In the genomic region with DNA sequence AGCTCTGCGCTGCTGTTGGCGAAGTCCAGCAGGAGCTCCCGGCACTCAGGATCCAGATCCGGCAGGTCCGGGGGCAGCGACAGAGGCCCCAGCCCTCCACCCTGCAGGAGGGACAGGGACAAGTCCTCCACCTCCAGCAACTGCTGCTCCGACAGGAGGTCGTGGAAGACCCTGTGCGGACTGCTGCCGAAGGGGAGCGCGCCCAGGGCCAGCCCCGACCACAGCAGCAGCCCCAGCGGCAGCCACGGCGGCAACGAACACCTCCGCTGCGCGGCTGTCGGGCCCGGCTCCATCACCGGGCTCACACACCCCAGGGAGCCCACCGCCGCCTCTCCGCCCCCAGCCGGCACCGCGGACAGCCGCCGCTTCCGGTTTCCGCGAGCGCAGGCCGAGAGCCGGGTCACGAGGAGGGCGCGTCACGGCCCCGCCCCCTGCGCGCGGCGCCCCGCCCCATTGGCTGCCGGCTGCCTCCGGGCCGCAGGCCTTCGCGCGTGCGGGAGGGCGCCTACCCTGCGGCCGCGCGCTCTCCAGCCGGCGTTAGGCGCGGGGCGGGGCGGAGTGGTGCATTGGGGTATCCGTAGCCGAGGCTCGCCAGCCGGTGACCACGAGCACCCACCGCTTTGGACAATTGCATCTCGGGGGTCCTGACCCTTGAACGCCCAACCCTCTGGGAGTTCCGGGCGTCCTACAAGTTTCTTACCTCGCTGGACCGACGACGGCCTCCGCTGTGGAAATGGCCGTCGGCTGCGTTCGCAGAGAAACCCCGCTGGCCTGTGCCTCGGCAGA, we compare ENCODE assay signal across 1 cellular context.
TF ChIP-seq lines count a peak whose summit lies in the region.

A gene with protein sequence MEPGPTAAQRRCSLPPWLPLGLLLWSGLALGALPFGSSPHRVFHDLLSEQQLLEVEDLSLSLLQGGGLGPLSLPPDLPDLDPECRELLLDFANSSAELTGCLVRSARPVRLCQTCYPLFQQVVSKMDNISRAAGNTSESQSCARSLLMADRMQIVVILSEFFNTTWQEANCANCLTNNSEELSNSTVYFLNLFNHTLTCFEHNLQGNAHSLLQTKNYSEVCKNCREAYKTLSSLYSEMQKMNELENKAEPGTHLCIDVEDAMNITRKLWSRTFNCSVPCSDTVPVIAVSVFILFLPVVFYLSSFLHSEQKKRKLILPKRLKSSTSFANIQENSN (minus strand): TSS at position 383 of the 786 bp plus-strand sequence. CDS start 90 bp downstream, at position 293.

TF ChIP-seq in K562, 482 proteins besides CTCF, POLR2A, EP300 and RAD21 (continued from another document and continues in another):
- TF ChIP-seq, protein P1, sequence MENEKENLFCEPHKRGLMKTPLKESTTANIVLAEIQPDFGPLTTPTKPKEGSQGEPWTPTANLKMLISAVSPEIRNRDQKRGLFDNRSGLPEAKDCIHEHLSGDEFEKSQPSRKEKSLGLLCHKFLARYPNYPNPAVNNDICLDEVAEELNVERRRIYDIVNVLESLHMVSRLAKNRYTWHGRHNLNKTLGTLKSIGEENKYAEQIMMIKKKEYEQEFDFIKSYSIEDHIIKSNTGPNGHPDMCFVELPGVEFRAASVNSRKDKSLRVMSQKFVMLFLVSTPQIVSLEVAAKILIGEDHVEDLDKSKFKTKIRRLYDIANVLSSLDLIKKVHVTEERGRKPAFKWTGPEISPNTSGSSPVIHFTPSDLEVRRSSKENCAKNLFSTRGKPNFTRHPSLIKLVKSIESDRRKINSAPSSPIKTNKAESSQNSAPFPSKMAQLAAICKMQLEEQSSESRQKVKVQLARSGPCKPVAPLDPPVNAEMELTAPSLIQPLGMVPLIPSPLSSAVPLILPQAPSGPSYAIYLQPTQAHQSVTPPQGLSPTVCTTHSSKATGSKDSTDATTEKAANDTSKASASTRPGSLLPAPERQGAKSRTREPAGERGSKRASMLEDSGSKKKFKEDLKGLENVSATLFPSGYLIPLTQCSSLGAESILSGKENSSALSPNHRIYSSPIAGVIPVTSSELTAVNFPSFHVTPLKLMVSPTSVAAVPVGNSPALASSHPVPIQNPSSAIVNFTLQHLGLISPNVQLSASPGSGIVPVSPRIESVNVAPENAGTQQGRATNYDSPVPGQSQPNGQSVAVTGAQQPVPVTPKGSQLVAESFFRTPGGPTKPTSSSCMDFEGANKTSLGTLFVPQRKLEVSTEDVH (IDR thresholded peaks at IDR 0.05; ENCODE audit: low read depth, partially characterized antibody), result no peak
- TF ChIP-seq TSC22D4 (tag; IDR thresholded peaks at IDR 0.05), result no peak
- TF ChIP-seq MCM5 (IDR thresholded peaks at IDR 0.05; ENCODE audit: low read depth), result no peak
- no peak for TF ChIP-seq ZBTB2 (IDR thresholded peaks at IDR 0.05)
- TF ChIP-seq ZNF324 (CRISPR knock-in tag; IDR thresholded peaks at IDR 0.05), result no peak; the same call in 1 of the 2 replicates
- no peak for TF ChIP-seq SRSF9 (IDR thresholded peaks at IDR 0.05; ENCODE audit: borderline replicate concordance, low read depth, low read length)
- TF ChIP-seq XRCC5 (IDR thresholded peaks at IDR 0.05; ENCODE audit: low read depth, low read length), result no peak
- TF ChIP-seq, protein P2, sequence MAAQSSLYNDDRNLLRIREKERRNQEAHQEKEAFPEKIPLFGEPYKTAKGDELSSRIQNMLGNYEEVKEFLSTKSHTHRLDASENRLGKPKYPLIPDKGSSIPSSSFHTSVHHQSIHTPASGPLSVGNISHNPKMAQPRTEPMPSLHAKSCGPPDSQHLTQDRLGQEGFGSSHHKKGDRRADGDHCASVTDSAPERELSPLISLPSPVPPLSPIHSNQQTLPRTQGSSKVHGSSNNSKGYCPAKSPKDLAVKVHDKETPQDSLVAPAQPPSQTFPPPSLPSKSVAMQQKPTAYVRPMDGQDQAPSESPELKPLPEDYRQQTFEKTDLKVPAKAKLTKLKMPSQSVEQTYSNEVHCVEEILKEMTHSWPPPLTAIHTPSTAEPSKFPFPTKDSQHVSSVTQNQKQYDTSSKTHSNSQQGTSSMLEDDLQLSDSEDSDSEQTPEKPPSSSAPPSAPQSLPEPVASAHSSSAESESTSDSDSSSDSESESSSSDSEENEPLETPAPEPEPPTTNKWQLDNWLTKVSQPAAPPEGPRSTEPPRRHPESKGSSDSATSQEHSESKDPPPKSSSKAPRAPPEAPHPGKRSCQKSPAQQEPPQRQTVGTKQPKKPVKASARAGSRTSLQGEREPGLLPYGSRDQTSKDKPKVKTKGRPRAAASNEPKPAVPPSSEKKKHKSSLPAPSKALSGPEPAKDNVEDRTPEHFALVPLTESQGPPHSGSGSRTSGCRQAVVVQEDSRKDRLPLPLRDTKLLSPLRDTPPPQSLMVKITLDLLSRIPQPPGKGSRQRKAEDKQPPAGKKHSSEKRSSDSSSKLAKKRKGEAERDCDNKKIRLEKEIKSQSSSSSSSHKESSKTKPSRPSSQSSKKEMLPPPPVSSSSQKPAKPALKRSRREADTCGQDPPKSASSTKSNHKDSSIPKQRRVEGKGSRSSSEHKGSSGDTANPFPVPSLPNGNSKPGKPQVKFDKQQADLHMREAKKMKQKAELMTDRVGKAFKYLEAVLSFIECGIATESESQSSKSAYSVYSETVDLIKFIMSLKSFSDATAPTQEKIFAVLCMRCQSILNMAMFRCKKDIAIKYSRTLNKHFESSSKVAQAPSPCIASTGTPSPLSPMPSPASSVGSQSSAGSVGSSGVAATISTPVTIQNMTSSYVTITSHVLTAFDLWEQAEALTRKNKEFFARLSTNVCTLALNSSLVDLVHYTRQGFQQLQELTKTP (IDR thresholded peaks at IDR 0.05; ENCODE audit: low read depth in 1 of 2, partially characterized antibody in 2 of 2), result no peak
- TF ChIP-seq, protein P3, sequence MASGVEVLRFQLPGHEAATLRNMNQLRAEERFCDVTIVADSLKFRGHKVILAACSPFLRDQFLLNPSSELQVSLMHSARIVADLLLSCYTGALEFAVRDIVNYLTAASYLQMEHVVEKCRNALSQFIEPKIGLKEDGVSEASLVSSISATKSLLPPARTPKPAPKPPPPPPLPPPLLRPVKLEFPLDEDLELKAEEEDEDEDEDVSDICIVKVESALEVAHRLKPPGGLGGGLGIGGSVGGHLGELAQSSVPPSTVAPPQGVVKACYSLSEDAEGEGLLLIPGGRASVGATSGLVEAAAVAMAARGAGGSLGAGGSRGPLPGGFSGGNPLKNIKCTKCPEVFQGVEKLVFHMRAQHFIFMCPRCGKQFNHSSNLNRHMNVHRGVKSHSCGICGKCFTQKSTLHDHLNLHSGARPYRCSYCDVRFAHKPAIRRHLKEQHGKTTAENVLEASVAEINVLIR (CRISPR knock-in tag; IDR thresholded peaks at IDR 0.05), result peak; percentile 65
- TF ChIP-seq NONO (IDR thresholded peaks at IDR 0.05; ENCODE audit: low read depth in 2 of 2, low read length in 1 of 2), result peak; percentile 64 to 85; a peak in 3 of 4 replicates
- TF ChIP-seq E4F1 (CRISPR knock-in tag; IDR thresholded peaks at IDR 0.05; ENCODE audit: borderline replicate concordance), result no peak
- TF ChIP-seq GTF2A2 (tag; IDR thresholded peaks at IDR 0.05), result no peak
- TF ChIP-seq CEBPB (tag; IDR thresholded peaks at IDR 0.05), result no peak
- TF ChIP-seq BACH1 (tag; IDR thresholded peaks at IDR 0.05), result no peak
- TF ChIP-seq, protein P4, sequence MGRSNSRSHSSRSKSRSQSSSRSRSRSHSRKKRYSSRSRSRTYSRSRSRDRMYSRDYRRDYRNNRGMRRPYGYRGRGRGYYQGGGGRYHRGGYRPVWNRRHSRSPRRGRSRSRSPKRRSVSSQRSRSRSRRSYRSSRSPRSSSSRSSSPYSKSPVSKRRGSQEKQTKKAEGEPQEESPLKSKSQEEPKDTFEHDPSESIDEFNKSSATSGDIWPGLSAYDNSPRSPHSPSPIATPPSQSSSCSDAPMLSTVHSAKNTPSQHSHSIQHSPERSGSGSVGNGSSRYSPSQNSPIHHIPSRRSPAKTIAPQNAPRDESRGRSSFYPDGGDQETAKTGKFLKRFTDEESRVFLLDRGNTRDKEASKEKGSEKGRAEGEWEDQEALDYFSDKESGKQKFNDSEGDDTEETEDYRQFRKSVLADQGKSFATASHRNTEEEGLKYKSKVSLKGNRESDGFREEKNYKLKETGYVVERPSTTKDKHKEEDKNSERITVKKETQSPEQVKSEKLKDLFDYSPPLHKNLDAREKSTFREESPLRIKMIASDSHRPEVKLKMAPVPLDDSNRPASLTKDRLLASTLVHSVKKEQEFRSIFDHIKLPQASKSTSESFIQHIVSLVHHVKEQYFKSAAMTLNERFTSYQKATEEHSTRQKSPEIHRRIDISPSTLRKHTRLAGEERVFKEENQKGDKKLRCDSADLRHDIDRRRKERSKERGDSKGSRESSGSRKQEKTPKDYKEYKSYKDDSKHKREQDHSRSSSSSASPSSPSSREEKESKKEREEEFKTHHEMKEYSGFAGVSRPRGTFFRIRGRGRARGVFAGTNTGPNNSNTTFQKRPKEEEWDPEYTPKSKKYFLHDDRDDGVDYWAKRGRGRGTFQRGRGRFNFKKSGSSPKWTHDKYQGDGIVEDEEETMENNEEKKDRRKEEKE (IDR thresholded peaks at IDR 0.05; ENCODE audit: borderline replicate concordance in 1 of 2, control insufficient read depth in 1 of 2, low read depth in 2 of 2, low read length in 1 of 2), result no peak
- no peak for TF ChIP-seq SP2 (IDR thresholded peaks at IDR 0.05; ENCODE audit: extremely low read depth, low read depth, low read length, poor library complexity, severe bottlenecking)
- TF ChIP-seq, protein P5, sequence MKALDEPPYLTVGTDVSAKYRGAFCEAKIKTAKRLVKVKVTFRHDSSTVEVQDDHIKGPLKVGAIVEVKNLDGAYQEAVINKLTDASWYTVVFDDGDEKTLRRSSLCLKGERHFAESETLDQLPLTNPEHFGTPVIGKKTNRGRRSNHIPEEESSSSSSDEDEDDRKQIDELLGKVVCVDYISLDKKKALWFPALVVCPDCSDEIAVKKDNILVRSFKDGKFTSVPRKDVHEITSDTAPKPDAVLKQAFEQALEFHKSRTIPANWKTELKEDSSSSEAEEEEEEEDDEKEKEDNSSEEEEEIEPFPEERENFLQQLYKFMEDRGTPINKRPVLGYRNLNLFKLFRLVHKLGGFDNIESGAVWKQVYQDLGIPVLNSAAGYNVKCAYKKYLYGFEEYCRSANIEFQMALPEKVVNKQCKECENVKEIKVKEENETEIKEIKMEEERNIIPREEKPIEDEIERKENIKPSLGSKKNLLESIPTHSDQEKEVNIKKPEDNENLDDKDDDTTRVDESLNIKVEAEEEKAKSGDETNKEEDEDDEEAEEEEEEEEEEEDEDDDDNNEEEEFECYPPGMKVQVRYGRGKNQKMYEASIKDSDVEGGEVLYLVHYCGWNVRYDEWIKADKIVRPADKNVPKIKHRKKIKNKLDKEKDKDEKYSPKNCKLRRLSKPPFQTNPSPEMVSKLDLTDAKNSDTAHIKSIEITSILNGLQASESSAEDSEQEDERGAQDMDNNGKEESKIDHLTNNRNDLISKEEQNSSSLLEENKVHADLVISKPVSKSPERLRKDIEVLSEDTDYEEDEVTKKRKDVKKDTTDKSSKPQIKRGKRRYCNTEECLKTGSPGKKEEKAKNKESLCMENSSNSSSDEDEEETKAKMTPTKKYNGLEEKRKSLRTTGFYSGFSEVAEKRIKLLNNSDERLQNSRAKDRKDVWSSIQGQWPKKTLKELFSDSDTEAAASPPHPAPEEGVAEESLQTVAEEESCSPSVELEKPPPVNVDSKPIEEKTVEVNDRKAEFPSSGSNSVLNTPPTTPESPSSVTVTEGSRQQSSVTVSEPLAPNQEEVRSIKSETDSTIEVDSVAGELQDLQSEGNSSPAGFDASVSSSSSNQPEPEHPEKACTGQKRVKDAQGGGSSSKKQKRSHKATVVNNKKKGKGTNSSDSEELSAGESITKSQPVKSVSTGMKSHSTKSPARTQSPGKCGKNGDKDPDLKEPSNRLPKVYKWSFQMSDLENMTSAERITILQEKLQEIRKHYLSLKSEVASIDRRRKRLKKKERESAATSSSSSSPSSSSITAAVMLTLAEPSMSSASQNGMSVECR (CRISPR knock-in tag; IDR thresholded peaks at IDR 0.05), result peak; percentile 81
- no peak for TF ChIP-seq IRF1 (CRISPR knock-in tag; IDR thresholded peaks at IDR 0.05; ENCODE audit: borderline replicate concordance)
- TF ChIP-seq SP1 (CRISPR knock-in tag; IDR thresholded peaks at IDR 0.05), result peak; percentile 62
- TF ChIP-seq MEF2D (tag; conservative IDR thresholded peaks at IDR 0.05; ENCODE audit: low read depth), result no peak
- no peak for TF ChIP-seq HMBOX1 (IDR thresholded peaks at IDR 0.05)
